1 cellular context compared by ENCODE assay signal in genomic region chr17:5281814-5282638, GRCh38.
A peak's percentile ranks its signal among the peaks of the same experiment; 100 is the strongest.
TF ChIP-seq lines count a peak whose summit lies in the region.

Gene RABEP1 (plus strand): TSS chr17:5282284. CDS start chr17:5282487, 203 bp downstream.

TF ChIP-seq in H1, 55 proteins besides CTCF, POLR2A, EP300 and RAD21:
- TF ChIP-seq YY1 (IDR thresholded peaks at IDR 0.05; ENCODE audit: low read depth, low read length) (no peak), HDAC2 (IDR thresholded peaks at IDR 0.05; ENCODE audit: borderline replicate concordance in 1 of 2, low read depth in 2 of 2, low read length in 2 of 2) (peak in 1 of 2 experiments; percentile 86; a peak in 1 of 4 replicates), ZNF274 (IDR thresholded peaks at IDR 0.05; ENCODE audit: borderline replicate concordance, extremely low read depth, low read length) (no peak), SRF (IDR thresholded peaks at IDR 0.05; ENCODE audit: low read depth, low read length) (no peak), JUN (IDR thresholded peaks at IDR 0.05; ENCODE audit: low read depth, low read length) (no peak), SP2 (IDR thresholded peaks at IDR 0.05; ENCODE audit: low read length) (no peak), ASH2L (IDR thresholded peaks at IDR 0.05; ENCODE audit: low read length) (peak; percentile 100), TBP (IDR thresholded peaks at IDR 0.05; ENCODE audit: low read depth, low read length) (peak; percentile 79; the same call in 1 of the 2 replicates), CBX8 (IDR thresholded peaks at IDR 0.05; ENCODE audit: borderline replicate concordance, low read depth, low read length) (no peak), MAFK (IDR thresholded peaks at IDR 0.05; ENCODE audit: low read depth, low read length) (no peak), KDM1A (IDR thresholded peaks at IDR 0.05; ENCODE audit: borderline replicate concordance, low read length) (peak; percentile 98), CTBP2 (IDR thresholded peaks at IDR 0.05; ENCODE audit: borderline replicate concordance, insufficient read depth, insufficient read length, low read length) (peak; percentile 39), TCF12 (IDR thresholded peaks at IDR 0.05; ENCODE audit: low read depth, low read length) (no peak), PHF8 (conservative IDR thresholded peaks at IDR 0.05; ENCODE audit: low read depth, low read length) (peak; percentile 54), RBBP5 (IDR thresholded peaks at IDR 0.05; ENCODE audit: borderline replicate concordance, low read depth, low read length) (peak; percentile 82; the same call in 1 of the 2 replicates), BRCA1 (IDR thresholded peaks at IDR 0.05; ENCODE audit: low read depth, low read length) (no peak), POU5F1 (IDR thresholded peaks at IDR 0.05; ENCODE audit: low read depth, low read length) (no peak), MAX (IDR thresholded peaks at IDR 0.05) (0 out of 2 replicates have a peak, but pooled peaks have one; percentile 39), BACH1 (IDR thresholded peaks at IDR 0.05; ENCODE audit: low read length) (no peak), POLR2AphosphoS5 (IDR thresholded peaks at IDR 0.05; ENCODE audit: low read depth, low read length) (peak; percentile 70; the same call in 1 of the 2 replicates), ATF3 (IDR thresholded peaks at IDR 0.05; ENCODE audit: insufficient read depth, low read depth, low read length) (peak; percentile 90), NANOG (IDR thresholded peaks at IDR 0.05; ENCODE audit: insufficient read depth, low read depth, low read length, poor library complexity, severe bottlenecking) (no peak), SIX5 (IDR thresholded peaks at IDR 0.05; ENCODE audit: low read depth, low read length) (no peak), TEAD4 (IDR thresholded peaks at IDR 0.05; ENCODE audit: low read depth, low read length) (peak; percentile 98), GTF2F1 (IDR thresholded peaks at IDR 0.05; ENCODE audit: borderline replicate concordance, low read depth, low read length) (no peak), CHD2 (IDR thresholded peaks at IDR 0.05; ENCODE audit: low read length) (peak; percentile 42; the same call in 1 of the 2 replicates), KDM4A (IDR thresholded peaks at IDR 0.05; ENCODE audit: low read depth, low read length, severe bottlenecking) (peak; percentile 76), SAP30 (IDR thresholded peaks at IDR 0.05; ENCODE audit: insufficient read depth, insufficient replicate concordance, low read length) (no peak), TAF7 (optimal IDR thresholded peaks at IDR 0.05; ENCODE audit: borderline replicate concordance, low read depth, low read length) (peak; percentile 93), CHD1 (IDR thresholded peaks at IDR 0.05; ENCODE audit: low read depth, low read length) (no peak), SP1 (IDR thresholded peaks at IDR 0.05; ENCODE audit: low read depth, low read length) (no peak), SP4 (IDR thresholded peaks at IDR 0.05; ENCODE audit: low read length) (no peak), GABPA (IDR thresholded peaks at IDR 0.05; ENCODE audit: borderline replicate concordance, insufficient read depth, low read length) (no peak), KDM5A (IDR thresholded peaks at IDR 0.05; ENCODE audit: low read length) (no peak), BCL11A (IDR thresholded peaks at IDR 0.05; ENCODE audit: low read depth in 2 of 2, low read length in 2 of 2) (no peak), FOSL1 (IDR thresholded peaks at IDR 0.05; ENCODE audit: insufficient read depth, low read depth, low read length) (no peak), SUZ12 (IDR thresholded peaks at IDR 0.05; ENCODE audit: low read length) (no peak), NRF1 (IDR thresholded peaks at IDR 0.05; ENCODE audit: low read depth, low read length) (peak; percentile 80), SIN3A (conservative IDR thresholded peaks at IDR 0.05 in 1 of 2, IDR thresholded peaks at IDR 0.05 in 1 of 2; ENCODE audit: low read depth in 1 of 2, low read length in 2 of 2) (no peak; a peak in 1 of 4 replicates), RXRA (IDR thresholded peaks at IDR 0.05; ENCODE audit: insufficient read depth, low read depth, low read length) (no peak), TAF1 (IDR thresholded peaks at IDR 0.05; ENCODE audit: low read depth, low read length) (peak; percentile 96), HDAC6 (IDR thresholded peaks at IDR 0.05; ENCODE audit: low read depth, low read length) (no peak), EGR1 (IDR thresholded peaks at IDR 0.05; ENCODE audit: borderline replicate concordance, low read depth, low read length) (peak; percentile 51; the same call in 1 of the 2 replicates)
- TF ChIP-seq, protein P1, sequence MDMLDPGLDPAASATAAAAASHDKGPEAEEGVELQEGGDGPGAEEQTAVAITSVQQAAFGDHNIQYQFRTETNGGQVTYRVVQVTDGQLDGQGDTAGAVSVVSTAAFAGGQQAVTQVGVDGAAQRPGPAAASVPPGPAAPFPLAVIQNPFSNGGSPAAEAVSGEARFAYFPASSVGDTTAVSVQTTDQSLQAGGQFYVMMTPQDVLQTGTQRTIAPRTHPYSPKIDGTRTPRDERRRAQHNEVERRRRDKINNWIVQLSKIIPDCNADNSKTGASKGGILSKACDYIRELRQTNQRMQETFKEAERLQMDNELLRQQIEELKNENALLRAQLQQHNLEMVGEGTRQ (IDR thresholded peaks at IDR 0.05; ENCODE audit: low read length): peak; percentile 90
- TF ChIP-seq, protein P2, sequence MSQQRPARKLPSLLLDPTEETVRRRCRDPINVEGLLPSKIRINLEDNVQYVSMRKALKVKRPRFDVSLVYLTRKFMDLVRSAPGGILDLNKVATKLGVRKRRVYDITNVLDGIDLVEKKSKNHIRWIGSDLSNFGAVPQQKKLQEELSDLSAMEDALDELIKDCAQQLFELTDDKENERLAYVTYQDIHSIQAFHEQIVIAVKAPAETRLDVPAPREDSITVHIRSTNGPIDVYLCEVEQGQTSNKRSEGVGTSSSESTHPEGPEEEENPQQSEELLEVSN (IDR thresholded peaks at IDR 0.05): no peak
- TF ChIP-seq, protein P3, sequence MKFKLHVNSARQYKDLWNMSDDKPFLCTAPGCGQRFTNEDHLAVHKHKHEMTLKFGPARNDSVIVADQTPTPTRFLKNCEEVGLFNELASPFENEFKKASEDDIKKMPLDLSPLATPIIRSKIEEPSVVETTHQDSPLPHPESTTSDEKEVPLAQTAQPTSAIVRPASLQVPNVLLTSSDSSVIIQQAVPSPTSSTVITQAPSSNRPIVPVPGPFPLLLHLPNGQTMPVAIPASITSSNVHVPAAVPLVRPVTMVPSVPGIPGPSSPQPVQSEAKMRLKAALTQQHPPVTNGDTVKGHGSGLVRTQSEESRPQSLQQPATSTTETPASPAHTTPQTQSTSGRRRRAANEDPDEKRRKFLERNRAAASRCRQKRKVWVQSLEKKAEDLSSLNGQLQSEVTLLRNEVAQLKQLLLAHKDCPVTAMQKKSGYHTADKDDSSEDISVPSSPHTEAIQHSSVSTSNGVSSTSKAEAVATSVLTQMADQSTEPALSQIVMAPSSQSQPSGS (IDR thresholded peaks at IDR 0.05; ENCODE audit: low read length): no peak
